18 cellular contexts compared by ENCODE assay signal in genomic region chr3:189909573-189909972, GRCh38.
"Had no signal": no experiment of that assay in that cellular context is flagged by ENCODE, and none has a peak within 500 bp of the region (broad histone marks: within the 10 kb centered on the region; RNA-seq: fewer than 3 reads in every experiment).

No MANE protein-coding gene starts in this region.

- H3K4me3 Mint-ChIP-seq: activated naive CD8-positive, alpha-beta T cell; effector memory CD8-positive, alpha-beta T cell; memory B cell; naive B cell; neural crest cell; stimulated activated naive CD8-positive, alpha-beta T cell treated with anti-CD3 and anti-CD28 coated beads, Interleukin-15, amount 100 ng/mL, for 72 hours had no signal

- H3K27ac Mint-ChIP-seq: activated naive CD8-positive, alpha-beta T cell; effector memory CD8-positive, alpha-beta T cell; memory B cell; naive B cell; progenitor cell of endocrine pancreas; stimulated activated naive CD8-positive, alpha-beta T cell treated with anti-CD3 and anti-CD28 coated beads, Interleukin-15, amount 100 ng/mL, for 72 hours had no signal

- H3K36me3 Mint-ChIP-seq: activated naive CD8-positive, alpha-beta T cell; memory B cell had no signal

- H3K27me3 ChIP-seq: gastrocnemius medialis, suprapubic skin, upper lobe of right lung had no signal

- H3K36me3 ChIP-seq: gastrocnemius medialis, left ventricle myocardium inferior, suprapubic skin, upper lobe of right lung had no signal

- H3K27ac ChIP-seq: gastrocnemius medialis, left ventricle myocardium inferior, suprapubic skin, upper lobe of right lung had no signal

- H3K4me1 Mint-ChIP-seq: memory B cell; naive B cell; neural crest cell; stimulated activated naive CD8-positive, alpha-beta T cell treated with anti-CD3 and anti-CD28 coated beads, Interleukin-15, amount 100 ng/mL, for 72 hours had no signal

- H3K27me3 Mint-ChIP-seq: stimulated activated naive CD8-positive, alpha-beta T cell treated with anti-CD3 and anti-CD28 coated beads, Interleukin-15, amount 100 ng/mL, for 72 hours had no signal

- H3K4me1 ChIP-seq: left ventricle myocardium inferior, upper lobe of right lung had no signal

- H3K9me3 ChIP-seq: gastrocnemius medialis, left ventricle myocardium inferior, mucosa of descending colon, suprapubic skin, upper lobe of right lung had no signal

- H3K4me3 ChIP-seq: gastrocnemius medialis, left ventricle myocardium inferior, mucosa of descending colon, suprapubic skin, upper lobe of right lung had no signal

- ATAC-seq: activated CD4-positive, CD25-positive, alpha-beta regulatory T cell treated with anti-CD3 and anti-CD28 coated beads, Interleukin-2, amount 50 U/mL, for 24 hours; effector memory CD8-positive, alpha-beta T cell; mucosa of descending colon; right cardiac atrium; stimulated activated naive CD8-positive, alpha-beta T cell treated with anti-CD3 and anti-CD28 coated beads, Interleukin-15, amount 100 ng/mL, for 72 hours; upper lobe of right lung had no signal

- H3K9me3 Mint-ChIP-seq: memory B cell; stimulated activated naive CD8-positive, alpha-beta T cell treated with anti-CD3 and anti-CD28 coated beads, Interleukin-15, amount 100 ng/mL, for 72 hours had no signal

- DNase-seq: activated CD4-positive, alpha-beta T cell treated with anti-CD3 and anti-CD28 coated beads, Interleukin-2, amount 50 U/mL, for 1 hour; caudate nucleus; effector memory CD8-positive, alpha-beta T cell; gastrocnemius medialis; head of caudate nucleus; left ventricle myocardium inferior; mucosa of descending colon; naive B cell; right cardiac atrium; stimulated activated naive CD8-positive, alpha-beta T cell treated with anti-CD3 and anti-CD28 coated beads, Interleukin-15, amount 100 ng/mL, for 72 hours; T1000; upper lobe of right lung had no signal
